8 cellular contexts compared by ENCODE assay signal in the genomic region with DNA sequence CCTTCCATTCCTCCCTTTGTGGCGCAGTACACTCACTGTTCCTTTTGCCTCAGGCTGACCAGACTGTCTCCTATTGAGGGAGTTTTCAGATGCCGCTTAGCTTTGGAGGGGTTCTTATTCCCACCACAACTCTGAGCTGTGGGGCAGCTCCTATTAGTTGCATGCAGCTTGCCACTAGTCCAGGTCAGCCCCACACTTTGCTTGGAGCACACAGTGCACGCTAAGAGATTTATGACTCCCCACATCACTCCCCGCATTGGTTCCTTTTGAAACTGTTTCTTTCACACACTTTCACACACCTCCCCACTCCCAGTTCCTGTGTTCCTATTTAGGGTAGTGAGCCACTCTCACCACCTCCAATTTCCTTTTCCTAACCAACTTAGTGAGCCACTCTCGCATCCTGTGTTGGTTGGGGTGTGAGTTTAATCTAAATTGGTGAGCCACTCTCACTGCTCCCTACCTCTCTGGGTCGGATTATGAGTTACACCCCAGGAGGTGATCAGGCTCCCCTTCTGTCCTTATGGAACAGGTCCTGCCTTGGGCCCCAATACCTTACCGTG. TPM values are rescaled to one million over a fixed set of nuclear protein-coding genes. Genes with fewer than 3 reads are reported as not detected.
DNase-seq lines count a peak whose midpoint lies in the region; ATAC-seq and TF ChIP-seq lines count a peak whose summit lies in the region.

No MANE protein-coding gene starts in this region.

- DNase-seq in activated gamma-delta T cell treated with Interleukin-2 at 50 U/mL for 16 hours (peak; percentile 15), activated gamma-delta T cell (lab: John Stamatoyannopoulos, UW) (no peak), GM20000 (ENCODE audit: low spot score) (no peak), NCI-H446 (lab: John Stamatoyannopoulos, UW) (no peak), omental fat pad (ENCODE audit: low spot score) (no peak)
- peak; percentile 52 for DNase-seq in activated CD8-positive, alpha-beta memory T cell treated with anti-CD3 and anti-CD28 coated beads, Interleukin-2, amount 10 ng/mL, durations not matched to agents 7 days and 5 days
- DNase-seq in stimulated activated effector memory CD8-positive, alpha-beta T cell treated with anti-CD3 and anti-CD28 coated beads, Interleukin-12 subunit alpha, Interleukin-12 subunit beta, amount 100 ng/mL, for 72 hours (ENCODE audit: low spot score in 2 of 2), result peak in 1 of 2 donors; percentile 57

- no peak overlapping the region for H3K4me3 Mint-ChIP-seq in activated CD8-positive, alpha-beta memory T cell treated with anti-CD3 and anti-CD28 coated beads, Interleukin-2, amount 10 ng/mL, durations not matched to agents 7 days and 5 days
- peak overlapping the region; percentile 35 for H3K4me3 Mint-ChIP-seq in stimulated activated effector memory CD8-positive, alpha-beta T cell treated with anti-CD3 and anti-CD28 coated beads, Interleukin-12 subunit alpha, Interleukin-12 subunit beta, amount 100 ng/mL, for 72 hours

- no peak for TF ChIP-seq CTCF in GM20000 (IDR thresholded peaks at IDR 0.05; ENCODE audit: extremely low read depth, missing control alignments)
- TF ChIP-seq CTCF in omental fat pad (IDR thresholded peaks at IDR 0.05), result no peak

- peak; percentile 40 for ATAC-seq in HG03139 (IDR thresholded peaks at IDR 0.05; ENCODE audit: unreplicated experiment)
- peak; percentile 48 for ATAC-seq in activated CD8-positive, alpha-beta memory T cell treated with anti-CD3 and anti-CD28 coated beads, Interleukin-2, amount 10 ng/mL, durations not matched to agents 7 days and 5 days
- ATAC-seq in stimulated activated effector memory CD8-positive, alpha-beta T cell treated with anti-CD3 and anti-CD28 coated beads, Interleukin-12 subunit alpha, Interleukin-12 subunit beta, amount 100 ng/mL, for 72 hours, result peak; percentile 84
- no peak for ATAC-seq in omental fat pad (ENCODE audit: low FRiP score)

- H3K27me3 Mint-ChIP-seq in activated CD8-positive, alpha-beta memory T cell treated with anti-CD3 and anti-CD28 coated beads, Interleukin-2, amount 10 ng/mL, durations not matched to agents 7 days and 5 days, result peaks cover 25% of the 10 kb centered on the region

- H3K9me3 Mint-ChIP-seq in activated CD8-positive, alpha-beta memory T cell treated with anti-CD3 and anti-CD28 coated beads, Interleukin-2, amount 10 ng/mL, durations not matched to agents 7 days and 5 days (ENCODE audit: low read depth), result peaks cover 11% of the 10 kb centered on the region
- peaks cover 7% of the 10 kb centered on the region for H3K9me3 Mint-ChIP-seq in stimulated activated effector memory CD8-positive, alpha-beta T cell treated with anti-CD3 and anti-CD28 coated beads, Interleukin-12 subunit alpha, Interleukin-12 subunit beta, amount 100 ng/mL, for 72 hours

- peaks cover 13% of the 10 kb centered on the region for H3K36me3 Mint-ChIP-seq in activated CD8-positive, alpha-beta memory T cell treated with anti-CD3 and anti-CD28 coated beads, Interleukin-2, amount 10 ng/mL, durations not matched to agents 7 days and 5 days
- no peaks in the 10 kb centered on the region for H3K36me3 Mint-ChIP-seq in stimulated activated effector memory CD8-positive, alpha-beta T cell treated with anti-CD3 and anti-CD28 coated beads, Interleukin-12 subunit alpha, Interleukin-12 subunit beta, amount 100 ng/mL, for 72 hours

- no peak overlapping the region for H3K27ac Mint-ChIP-seq in activated CD8-positive, alpha-beta memory T cell treated with anti-CD3 and anti-CD28 coated beads, Interleukin-2, amount 10 ng/mL, durations not matched to agents 7 days and 5 days
- no peak overlapping the region for H3K27ac Mint-ChIP-seq in stimulated activated effector memory CD8-positive, alpha-beta T cell treated with anti-CD3 and anti-CD28 coated beads, Interleukin-12 subunit alpha, Interleukin-12 subunit beta, amount 100 ng/mL, for 72 hours

- CTCF ChIA-PET in activated CD8-positive, alpha-beta memory T cell treated with anti-CD3 and anti-CD28 coated beads, Interleukin-2, amount 10 ng/mL, durations not matched to agents 7 days and 5 days (lab: Charles Lee), result interaction anchor here (1.5 kb wide), 1 partner anchor 391 kb away, joined by 3 read pairs; no protein-coding TSS in a partner anchor

- peaks cover 21% of the 10 kb centered on the region for H3K4me1 Mint-ChIP-seq in activated CD8-positive, alpha-beta memory T cell treated with anti-CD3 and anti-CD28 coated beads, Interleukin-2, amount 10 ng/mL, durations not matched to agents 7 days and 5 days
- peaks cover 34% of the 10 kb centered on the region for H3K4me1 Mint-ChIP-seq in stimulated activated effector memory CD8-positive, alpha-beta T cell treated with anti-CD3 and anti-CD28 coated beads, Interleukin-12 subunit alpha, Interleukin-12 subunit beta, amount 100 ng/mL, for 72 hours

RNA-seq across cellular contexts. Expression of gene ZNF485, which starts 10.4 kb away (rescaled TPM):
- total RNA-seq in activated CD8-positive, alpha-beta memory T cell treated with anti-CD3 and anti-CD28 coated beads, Interleukin-2, amount 10 ng/mL, durations not matched to agents 7 days and 5 days, result 1 to 10 TPM; 1.1 to 1.6 TPM
- 10 to 100 TPM in 1 of 4 donors, 1 to 10 TPM in 3; 2.2 to 13.1 (median 5.8) TPM for total RNA-seq in omental fat pad

RNA-seq across cellular contexts. Expression of gene ZNF239, which starts 21.4 kb away (rescaled TPM):
- under 1 TPM in 1 of 2 experiments, not detected in 1; 0.26 TPM for total RNA-seq in activated CD8-positive, alpha-beta memory T cell treated with anti-CD3 and anti-CD28 coated beads, Interleukin-2, amount 10 ng/mL, durations not matched to agents 7 days and 5 days
- total RNA-seq in omental fat pad, result 1 to 10 TPM; 1.3 to 5.3 (median 4.1) TPM

RNA-seq across cellular contexts. Expression of gene ZNF32, which starts 52.9 kb away (rescaled TPM):
- total RNA-seq in activated CD8-positive, alpha-beta memory T cell treated with anti-CD3 and anti-CD28 coated beads, Interleukin-2, amount 10 ng/mL, durations not matched to agents 7 days and 5 days, result 1 to 10 TPM; 6.5 to 8.2 TPM
- total RNA-seq in omental fat pad, result 10 to 100 TPM; 29.7 to 48.1 (median 35.3) TPM

Comparison
In these comparisons a context has a peak if more than half of its experiments do, and no peak if none do; other contexts are left out.
1. DNase-seq: peak in activated gamma-delta T cell treated with Interleukin-2 at 50 U/mL for 16 hours (single experiment) and activated CD8-positive, alpha-beta memory T cell treated with anti-CD3 and anti-CD28 coated beads, Interleukin-2, amount 10 ng/mL, durations not matched to agents 7 days and 5 days (single experiment); none in activated gamma-delta T cell (single experiment), GM20000 (single experiment), NCI-H446 (0 of 2) and omental fat pad (single experiment).